In genomic region chr1:201895120-201895665, GRCh38 we compare ENCODE assay signal across 1 cellular context.
TF ChIP-seq lines count a peak whose summit lies in the region.

No MANE protein-coding gene starts in this region.

TF ChIP-seq in HepG2, 621 proteins besides CTCF, POLR2A, EP300 and RAD21:
- TF ChIP-seq MNT (IDR thresholded peaks at IDR 0.05) (peak; percentile 26; the same call in 1 of the 2 replicates), ELK4 (CRISPR knock-in tag; IDR thresholded peaks at IDR 0.05; ENCODE audit: borderline replicate concordance) (no peak)
TF ChIP-seq in HepG2: peak in this region for 1.
